In genomic region chrX:79174949-79175644, GRCh38 we compare ENCODE assay signal across 1 cellular context.
TF ChIP-seq lines count a peak whose summit lies in the region.

No MANE protein-coding gene starts in this region.

TF ChIP-seq in IMR-90, 13 proteins besides CTCF, POLR2A, EP300 and RAD21:
- TF ChIP-seq CEBPB (IDR thresholded peaks at IDR 0.05; ENCODE audit: low read depth, low read length): peak; percentile 82
- no peak for TF ChIP-seq MXI1 (IDR thresholded peaks at IDR 0.05; ENCODE audit: borderline replicate concordance, low read depth, low read length)
